ENCODE assay signal across 1 cellular context in genomic region chr7:7968544-7969305, GRCh38.
TF ChIP-seq lines count a peak whose summit lies in the region.

GLCCI1 (plus strand) TSS chr7:7968796; CDS start chr7:7969351, 555 bp downstream.

TF ChIP-seq in K562, 482 proteins besides CTCF, POLR2A, EP300 and RAD21 (continued from another document and continues in another):
- TF ChIP-seq ZNF395 (CRISPR knock-in tag; IDR thresholded peaks at IDR 0.05) (0 out of 2 replicates have a peak, but pooled peaks have one; percentile 46), CBFA2T2 (conservative IDR thresholded peaks at IDR 0.05) (no peak), NR2C1 (IDR thresholded peaks at IDR 0.05) (no peak), NR2C1 (tag; IDR thresholded peaks at IDR 0.05) (no peak), SMAD2 (IDR thresholded peaks at IDR 0.05; ENCODE audit: low read depth, low read length) (no peak), BCOR (IDR thresholded peaks at IDR 0.05) (peak; percentile 14; the same call in 1 of the 2 replicates), RCOR1 (IDR thresholded peaks at IDR 0.05; ENCODE audit: borderline replicate concordance in 1 of 2, low read depth in 2 of 2, low read length in 2 of 2) (peak in 1 of 2 experiments; percentile 26; a peak in 1 of 4 replicates), ARID2 (IDR thresholded peaks at IDR 0.05) (no peak), CLOCK (CRISPR knock-in tag; IDR thresholded peaks at IDR 0.05; ENCODE audit: borderline replicate concordance) (no peak), SOX6 (IDR thresholded peaks at IDR 0.05) (peak; percentile 28; the same call in 1 of the 2 replicates), ASH1L (IDR thresholded peaks at IDR 0.05; ENCODE audit: borderline replicate concordance, low read depth, partially characterized antibody) (peak; percentile 97), ELF4 (CRISPR knock-in tag; IDR thresholded peaks at IDR 0.05) (0 out of 2 replicates have a peak, but pooled peaks have one; percentile 58), POLR2H (tag; IDR thresholded peaks at IDR 0.05; ENCODE audit: low read depth) (peak; percentile 87), ERF (CRISPR knock-in tag; IDR thresholded peaks at IDR 0.05) (peak; percentile 78), NBN (IDR thresholded peaks at IDR 0.05; ENCODE audit: low read depth) (no peak), SRF (CRISPR knock-in tag; IDR thresholded peaks at IDR 0.05) (peak in 1 of 2 experiments; percentile 90; a peak in 1 of 4 replicates), ZNF133 (CRISPR knock-in tag; IDR thresholded peaks at IDR 0.05) (no peak), OTX1 (CRISPR knock-in tag; IDR thresholded peaks at IDR 0.05) (no peak), POLR2G (IDR thresholded peaks at IDR 0.05; ENCODE audit: low read depth, low read length) (peak; percentile 92), ZC3H8 (IDR thresholded peaks at IDR 0.05) (no peak), STAG1 (CRISPR knock-in tag; IDR thresholded peaks at IDR 0.05; ENCODE audit: borderline replicate concordance) (no peak), ZNF431 (CRISPR knock-in tag; IDR thresholded peaks at IDR 0.05) (peak; percentile 67; the same call in 1 of the 2 replicates), HCFC1 (IDR thresholded peaks at IDR 0.05; ENCODE audit: low read depth, low read length) (peak; percentile 25; the same call in 1 of the 2 replicates), CBFA2T3 (IDR thresholded peaks at IDR 0.05) (0 out of 2 replicates have a peak, but pooled peaks have one; percentile 10), MTF1 (CRISPR knock-in tag; IDR thresholded peaks at IDR 0.05; ENCODE audit: borderline replicate concordance) (no peak), TAF9B (IDR thresholded peaks at IDR 0.05; ENCODE audit: partially characterized antibody) (peak; percentile 70), ZNF75A (CRISPR knock-in tag; IDR thresholded peaks at IDR 0.05) (0 out of 2 replicates have a peak, but pooled peaks have one; percentile 12), MEIS2 (IDR thresholded peaks at IDR 0.05; ENCODE audit: partially characterized antibody) (peak; percentile 54), NFIC (IDR thresholded peaks at IDR 0.05) (peak; percentile 48; the same call in 1 of the 2 replicates), JUNB (CRISPR knock-in tag; conservative IDR thresholded peaks at IDR 0.05) (no peak), RBM34 (IDR thresholded peaks at IDR 0.05; ENCODE audit: borderline replicate concordance, insufficient read depth, low read length) (no peak), CBX1 (IDR thresholded peaks at IDR 0.05; ENCODE audit: low read depth) (peak; percentile 55; the same call in 1 of the 2 replicates), SP2 (IDR thresholded peaks at IDR 0.05; ENCODE audit: extremely low read depth, low read depth, low read length, poor library complexity, severe bottlenecking) (peak; percentile 88), RBBP5 (IDR thresholded peaks at IDR 0.05; ENCODE audit: borderline replicate concordance, insufficient read depth, low read length, poor library complexity, severe bottlenecking) (peak; percentile 34), L3MBTL2 (IDR thresholded peaks at IDR 0.05) (peak; percentile 84), TAF7 (tag; IDR thresholded peaks at IDR 0.05) (peak; percentile 35; the same call in 1 of the 2 replicates), MBD2 (IDR thresholded peaks at IDR 0.05; ENCODE audit: borderline replicate concordance, low read depth) (peak; percentile 97), RB1 (IDR thresholded peaks at IDR 0.05; ENCODE audit: low read depth) (peak; percentile 44; the same call in 1 of the 2 replicates), ZBTB17 (CRISPR knock-in tag; IDR thresholded peaks at IDR 0.05) (peak; percentile 50; the same call in 1 of the 2 replicates)
- TF ChIP-seq, protein P1, sequence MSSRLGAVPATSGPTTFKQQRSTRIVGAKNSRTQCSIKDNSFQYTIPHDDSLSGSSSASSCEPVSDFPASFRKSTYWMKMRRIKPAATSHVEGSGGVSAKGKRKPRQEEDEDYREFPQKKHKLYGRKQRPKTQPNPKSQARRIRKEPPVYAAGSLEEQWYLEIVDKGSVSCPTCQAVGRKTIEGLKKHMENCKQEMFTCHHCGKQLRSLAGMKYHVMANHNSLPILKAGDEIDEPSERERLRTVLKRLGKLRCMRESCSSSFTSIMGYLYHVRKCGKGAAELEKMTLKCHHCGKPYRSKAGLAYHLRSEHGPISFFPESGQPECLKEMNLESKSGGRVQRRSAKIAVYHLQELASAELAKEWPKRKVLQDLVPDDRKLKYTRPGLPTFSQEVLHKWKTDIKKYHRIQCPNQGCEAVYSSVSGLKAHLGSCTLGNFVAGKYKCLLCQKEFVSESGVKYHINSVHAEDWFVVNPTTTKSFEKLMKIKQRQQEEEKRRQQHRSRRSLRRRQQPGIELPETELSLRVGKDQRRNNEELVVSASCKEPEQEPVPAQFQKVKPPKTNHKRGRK (tag; IDR thresholded peaks at IDR 0.05) = no peak
- TF ChIP-seq, protein P2, sequence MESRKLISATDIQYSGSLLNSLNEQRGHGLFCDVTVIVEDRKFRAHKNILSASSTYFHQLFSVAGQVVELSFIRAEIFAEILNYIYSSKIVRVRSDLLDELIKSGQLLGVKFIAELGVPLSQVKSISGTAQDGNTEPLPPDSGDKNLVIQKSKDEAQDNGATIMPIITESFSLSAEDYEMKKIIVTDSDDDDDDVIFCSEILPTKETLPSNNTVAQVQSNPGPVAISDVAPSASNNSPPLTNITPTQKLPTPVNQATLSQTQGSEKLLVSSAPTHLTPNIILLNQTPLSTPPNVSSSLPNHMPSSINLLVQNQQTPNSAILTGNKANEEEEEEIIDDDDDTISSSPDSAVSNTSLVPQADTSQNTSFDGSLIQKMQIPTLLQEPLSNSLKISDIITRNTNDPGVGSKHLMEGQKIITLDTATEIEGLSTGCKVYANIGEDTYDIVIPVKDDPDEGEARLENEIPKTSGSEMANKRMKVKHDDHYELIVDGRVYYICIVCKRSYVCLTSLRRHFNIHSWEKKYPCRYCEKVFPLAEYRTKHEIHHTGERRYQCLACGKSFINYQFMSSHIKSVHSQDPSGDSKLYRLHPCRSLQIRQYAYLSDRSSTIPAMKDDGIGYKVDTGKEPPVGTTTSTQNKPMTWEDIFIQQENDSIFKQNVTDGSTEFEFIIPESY (CRISPR knock-in tag; IDR thresholded peaks at IDR 0.05) = no peak
- TF ChIP-seq, protein P3, sequence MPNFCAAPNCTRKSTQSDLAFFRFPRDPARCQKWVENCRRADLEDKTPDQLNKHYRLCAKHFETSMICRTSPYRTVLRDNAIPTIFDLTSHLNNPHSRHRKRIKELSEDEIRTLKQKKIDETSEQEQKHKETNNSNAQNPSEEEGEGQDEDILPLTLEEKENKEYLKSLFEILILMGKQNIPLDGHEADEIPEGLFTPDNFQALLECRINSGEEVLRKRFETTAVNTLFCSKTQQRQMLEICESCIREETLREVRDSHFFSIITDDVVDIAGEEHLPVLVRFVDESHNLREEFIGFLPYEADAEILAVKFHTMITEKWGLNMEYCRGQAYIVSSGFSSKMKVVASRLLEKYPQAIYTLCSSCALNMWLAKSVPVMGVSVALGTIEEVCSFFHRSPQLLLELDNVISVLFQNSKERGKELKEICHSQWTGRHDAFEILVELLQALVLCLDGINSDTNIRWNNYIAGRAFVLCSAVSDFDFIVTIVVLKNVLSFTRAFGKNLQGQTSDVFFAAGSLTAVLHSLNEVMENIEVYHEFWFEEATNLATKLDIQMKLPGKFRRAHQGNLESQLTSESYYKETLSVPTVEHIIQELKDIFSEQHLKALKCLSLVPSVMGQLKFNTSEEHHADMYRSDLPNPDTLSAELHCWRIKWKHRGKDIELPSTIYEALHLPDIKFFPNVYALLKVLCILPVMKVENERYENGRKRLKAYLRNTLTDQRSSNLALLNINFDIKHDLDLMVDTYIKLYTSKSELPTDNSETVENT (CRISPR knock-in tag; IDR thresholded peaks at IDR 0.05) = peak; percentile 89
- TF ChIP-seq, protein P4, sequence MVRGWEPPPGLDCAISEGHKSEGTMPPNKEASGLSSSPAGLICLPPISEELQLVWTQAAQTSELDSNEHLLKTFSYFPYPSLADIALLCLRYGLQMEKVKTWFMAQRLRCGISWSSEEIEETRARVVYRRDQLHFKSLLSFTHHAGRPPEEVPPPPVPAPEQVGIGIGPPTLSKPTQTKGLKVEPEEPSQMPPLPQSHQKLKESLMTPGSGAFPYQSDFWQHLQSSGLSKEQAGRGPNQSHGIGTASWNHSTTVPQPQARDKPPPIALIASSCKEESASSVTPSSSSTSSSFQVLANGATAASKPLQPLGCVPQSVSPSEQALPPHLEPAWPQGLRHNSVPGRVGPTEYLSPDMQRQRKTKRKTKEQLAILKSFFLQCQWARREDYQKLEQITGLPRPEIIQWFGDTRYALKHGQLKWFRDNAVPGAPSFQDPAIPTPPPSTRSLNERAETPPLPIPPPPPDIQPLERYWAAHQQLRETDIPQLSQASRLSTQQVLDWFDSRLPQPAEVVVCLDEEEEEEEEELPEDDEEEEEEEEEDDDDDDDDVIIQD (CRISPR knock-in tag; IDR thresholded peaks at IDR 0.05) = no peak
- TF ChIP-seq, protein P5, sequence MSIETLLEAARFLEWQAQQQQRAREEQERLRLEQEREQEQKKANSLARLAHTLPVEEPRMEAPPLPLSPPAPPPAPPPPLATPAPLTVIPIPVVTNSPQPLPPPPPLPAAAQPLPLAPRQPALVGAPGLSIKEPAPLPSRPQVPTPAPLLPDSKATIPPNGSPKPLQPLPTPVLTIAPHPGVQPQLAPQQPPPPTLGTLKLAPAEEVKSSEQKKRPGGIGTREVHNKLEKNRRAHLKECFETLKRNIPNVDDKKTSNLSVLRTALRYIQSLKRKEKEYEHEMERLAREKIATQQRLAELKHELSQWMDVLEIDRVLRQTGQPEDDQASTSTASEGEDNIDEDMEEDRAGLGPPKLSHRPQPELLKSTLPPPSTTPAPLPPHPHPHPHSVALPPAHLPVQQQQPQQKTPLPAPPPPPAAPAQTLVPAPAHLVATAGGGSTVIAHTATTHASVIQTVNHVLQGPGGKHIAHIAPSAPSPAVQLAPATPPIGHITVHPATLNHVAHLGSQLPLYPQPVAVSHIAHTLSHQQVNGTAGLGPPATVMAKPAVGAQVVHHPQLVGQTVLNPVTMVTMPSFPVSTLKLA (conservative IDR thresholded peaks at IDR 0.05) = peak; percentile 25 to 71; a peak in 3 of 4 replicates
- TF ChIP-seq, protein P6, sequence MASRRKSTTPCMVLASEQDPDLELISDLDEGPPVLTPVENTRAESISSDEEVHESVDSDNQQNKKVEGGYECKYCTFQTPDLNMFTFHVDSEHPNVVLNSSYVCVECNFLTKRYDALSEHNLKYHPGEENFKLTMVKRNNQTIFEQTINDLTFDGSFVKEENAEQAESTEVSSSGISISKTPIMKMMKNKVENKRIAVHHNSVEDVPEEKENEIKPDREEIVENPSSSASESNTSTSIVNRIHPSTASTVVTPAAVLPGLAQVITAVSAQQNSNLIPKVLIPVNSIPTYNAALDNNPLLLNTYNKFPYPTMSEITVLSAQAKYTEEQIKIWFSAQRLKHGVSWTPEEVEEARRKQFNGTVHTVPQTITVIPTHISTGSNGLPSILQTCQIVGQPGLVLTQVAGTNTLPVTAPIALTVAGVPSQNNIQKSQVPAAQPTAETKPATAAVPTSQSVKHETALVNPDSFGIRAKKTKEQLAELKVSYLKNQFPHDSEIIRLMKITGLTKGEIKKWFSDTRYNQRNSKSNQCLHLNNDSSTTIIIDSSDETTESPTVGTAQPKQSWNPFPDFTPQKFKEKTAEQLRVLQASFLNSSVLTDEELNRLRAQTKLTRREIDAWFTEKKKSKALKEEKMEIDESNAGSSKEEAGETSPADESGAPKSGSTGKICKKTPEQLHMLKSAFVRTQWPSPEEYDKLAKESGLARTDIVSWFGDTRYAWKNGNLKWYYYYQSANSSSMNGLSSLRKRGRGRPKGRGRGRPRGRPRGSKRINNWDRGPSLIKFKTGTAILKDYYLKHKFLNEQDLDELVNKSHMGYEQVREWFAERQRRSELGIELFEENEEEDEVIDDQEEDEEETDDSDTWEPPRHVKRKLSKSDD (conservative IDR thresholded peaks at IDR 0.05; ENCODE audit: low read length) = no peak
- TF ChIP-seq, protein P7, sequence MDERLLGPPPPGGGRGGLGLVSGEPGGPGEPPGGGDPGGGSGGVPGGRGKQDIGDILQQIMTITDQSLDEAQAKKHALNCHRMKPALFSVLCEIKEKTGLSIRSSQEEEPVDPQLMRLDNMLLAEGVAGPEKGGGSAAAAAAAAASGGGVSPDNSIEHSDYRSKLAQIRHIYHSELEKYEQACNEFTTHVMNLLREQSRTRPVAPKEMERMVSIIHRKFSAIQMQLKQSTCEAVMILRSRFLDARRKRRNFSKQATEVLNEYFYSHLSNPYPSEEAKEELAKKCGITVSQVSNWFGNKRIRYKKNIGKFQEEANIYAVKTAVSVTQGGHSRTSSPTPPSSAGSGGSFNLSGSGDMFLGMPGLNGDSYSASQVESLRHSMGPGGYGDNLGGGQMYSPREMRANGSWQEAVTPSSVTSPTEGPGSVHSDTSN (CRISPR knock-in tag; IDR thresholded peaks at IDR 0.05; ENCODE audit: low read depth) = peak; percentile 85
- TF ChIP-seq, protein P7 (tag; conservative IDR thresholded peaks at IDR 0.05; ENCODE audit: low read depth) = peak; percentile 97
